Comparison of ENCODE assay signal across 17 cellular contexts in the genomic region with DNA sequence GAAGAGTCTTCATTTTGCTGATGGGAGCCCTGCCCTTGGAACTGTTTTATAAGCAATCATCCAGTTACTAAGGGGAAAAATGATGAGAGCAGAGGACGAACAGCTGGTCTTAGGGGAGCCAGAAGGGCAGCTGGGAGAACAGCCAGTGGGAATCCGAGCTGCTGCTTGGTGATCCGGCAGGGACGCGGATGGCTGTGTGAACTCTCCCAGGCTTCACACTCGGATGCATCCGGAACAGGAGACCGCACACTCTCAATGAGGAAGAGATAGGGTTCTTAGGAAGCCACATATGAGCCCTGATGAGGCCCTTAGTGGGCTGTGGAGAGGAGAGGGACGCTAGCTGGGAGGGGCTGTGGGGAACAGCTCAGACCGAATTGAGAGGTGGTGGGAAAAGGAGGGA. TPM values are rescaled to one million over a fixed set of nuclear protein-coding genes. Genes with fewer than 3 reads are reported as not detected.
DNase-seq lines count a peak whose midpoint lies in the region; ATAC-seq and TF ChIP-seq lines count a peak whose summit lies in the region.
"Had no signal": no experiment of that assay in that cellular context is flagged by ENCODE, and none has a peak within 500 bp of the region (broad histone marks: within the 10 kb centered on the region; RNA-seq: fewer than 3 reads in every experiment).

No MANE protein-coding gene starts in this region.

- H3K27me3 Mint-ChIP-seq in H9 (ENCODE audit: low read depth): peaks cover 39% of the 10 kb centered on the region
- peaks cover 59% of the 10 kb centered on the region for H3K27me3 Mint-ChIP-seq in activated naive CD8-positive, alpha-beta T cell treated with anti-CD3 and anti-CD28 coated beads, Interleukin-2, amount 50 U/mL, for 24 hours

- H2BK15ac ChIP-seq in H9 (ENCODE audit: low read depth, low read length): no peak overlapping the region

- DNase-seq in H9 (peak; percentile 59), NCI-H446 treated with DMSO at 0.1 percent for 48 hours (lab: John Stamatoyannopoulos, UW) (peak; percentile 57), dermis blood vessel endothelial cell (peak; percentile 3), pons (ENCODE audit: low spot score) (no peak), C1 segment of cervical spinal cord (lab: John Stamatoyannopoulos, UW) (no peak)
- no peak for DNase-seq in activated naive CD8-positive, alpha-beta T cell treated with anti-CD3 and anti-CD28 coated beads, Interleukin-2, amount 50 U/mL, for 24 hours
- DNase-seq in activated CD4-positive, CD25-positive, alpha-beta regulatory T cell treated with anti-CD3 and anti-CD28 coated beads, Interleukin-2, amount 50 U/mL, for 72 hours: no peak
- DNase-seq: stimulated activated naive B cell treated with anti-CD40 and anti-IgM and Interleukin-4, amounts not matched to agents 10 μg/mL and 1 μg/mL and 100 μg/mL, for 72 hours; T-helper 17 cell had no signal

- H3K27ac Mint-ChIP-seq in H9: peak overlapping the region in 1 of 3 experiments; percentile 83; a peak in 2 of 7 replicates
- H3K27ac Mint-ChIP-seq in activated naive CD8-positive, alpha-beta T cell treated with anti-CD3 and anti-CD28 coated beads, Interleukin-2, amount 50 U/mL, for 24 hours: no peak overlapping the region
- H3K27ac Mint-ChIP-seq: activated CD4-positive, alpha-beta T cell treated with anti-CD3 and anti-CD28 coated beads, Interleukin-2, amount 10 ng/mL, durations not matched to agents 24 days and 14 days; CD4-positive, CD25-positive, alpha-beta regulatory T cell; natural killer cell treated with Interleukin-12 subunit alpha and Interleukin-12 subunit beta and Interleukin-15 and Interleukin-18, amount 100 ng/mL, for 72 hours; stimulated activated naive B cell treated with anti-CD40 and anti-IgM and Interleukin-4, amounts not matched to agents 10 μg/mL and 1 μg/mL and 100 μg/mL, for 72 hours; T-helper 17 cell had no signal

- H4K91ac ChIP-seq in H9 (ENCODE audit: insufficient read length, low read depth, low read length): no peak overlapping the region

- no peak overlapping the region for H4K5ac ChIP-seq in H9 (ENCODE audit: insufficient read length, low read depth, low read length)

- H3K4me3 ChIP-seq in neural cell (ENCODE audit: low read length): peak overlapping the region; percentile 10
- H3K4me3 ChIP-seq: heart left ventricle, upper lobe of left lung had no signal

- H2BK5ac ChIP-seq in H9 (ENCODE audit: insufficient read length, low read length): no peak overlapping the region

- H3K56ac ChIP-seq in H9 (ENCODE audit: insufficient read length, low read depth, low read length): no peak overlapping the region

- H3K9me2 ChIP-seq in neural cell (ENCODE audit: insufficient read depth, low read length): no peaks in the 10 kb centered on the region

- no peak overlapping the region for H3T11ph ChIP-seq in H9 (ENCODE audit: low read length)

- no peak for TF ChIP-seq RAD21 in neural cell (conservative IDR thresholded peaks at IDR 0.05)

- TF ChIP-seq CTCF in H9 (conservative IDR thresholded peaks at IDR 0.05) (no peak), neural cell (IDR thresholded peaks at IDR 0.05; ENCODE audit: poor library complexity, severe bottlenecking) (no peak)

- no peak overlapping the region for H2BK12ac ChIP-seq in H9 (ENCODE audit: insufficient read length, low read depth, low read length)

- no peaks in the 10 kb centered on the region for H3F3A ChIP-seq in neural cell (ENCODE audit: insufficient read depth, low read length, poor library complexity, severe bottlenecking)

- no peak overlapping the region for H2AK5ac ChIP-seq in H9 (ENCODE audit: insufficient read length, low read length)

- peaks cover 0 to 2% of the 10 kb centered on the region in 2 experiments; a peak in 3 of 5 replicates for H3K9me3 Mint-ChIP-seq in H9
- no peaks in the 10 kb centered on the region for H3K9me3 Mint-ChIP-seq in activated naive CD8-positive, alpha-beta T cell treated with anti-CD3 and anti-CD28 coated beads, Interleukin-2, amount 50 U/mL, for 24 hours
- H3K9me3 Mint-ChIP-seq: natural killer cell treated with Interleukin-12 subunit alpha and Interleukin-12 subunit beta and Interleukin-15 and Interleukin-18, amount 100 ng/mL, for 72 hours had no signal

- H3K14ac ChIP-seq in H9 (ENCODE audit: insufficient read depth, low read length): no peak overlapping the region

- H3K27me3 ChIP-seq in H9 (ENCODE audit: insufficient read depth, low read length): no peaks in the 10 kb centered on the region
- H3K27me3 ChIP-seq in neural cell (ENCODE audit: insufficient read depth, low read depth, low read length): peaks cover 8% of the 10 kb centered on the region

- H3K79me1 ChIP-seq in H9 (ENCODE audit: insufficient read depth, low read depth, low read length, poor library complexity, severe bottlenecking): no peaks in the 10 kb centered on the region

- no peak for ATAC-seq in activated naive CD8-positive, alpha-beta T cell treated with anti-CD3 and anti-CD28 coated beads, Interleukin-2, amount 50 U/mL, for 24 hours

- no peak overlapping the region for H3K9ac ChIP-seq in H9 (ENCODE audit: extremely low read depth, insufficient read length, low read length)
- no peak overlapping the region for H3K9ac ChIP-seq in neural cell (ENCODE audit: low read length)

- no peak overlapping the region for H2BK20ac ChIP-seq in H9 (ENCODE audit: low read depth, low read length, poor library complexity, severe bottlenecking)

- no peak overlapping the region for H3K4ac ChIP-seq in H9 (ENCODE audit: low read depth, low read length)

- no peak overlapping the region for H3K27ac ChIP-seq in H9 (ENCODE audit: insufficient read length, low read depth, low read length)
- no peak overlapping the region for H3K27ac ChIP-seq in neural cell (ENCODE audit: low read length)
- H3K27ac ChIP-seq: heart left ventricle, upper lobe of left lung had no signal

- H3K9me3 ChIP-seq in H9 (ENCODE audit: control insufficient read depth, low read depth, low read length): no peaks in the 10 kb centered on the region
- no peaks in the 10 kb centered on the region for H3K9me3 ChIP-seq in neural cell (ENCODE audit: low read length)
- H3K9me3 ChIP-seq: heart left ventricle, upper lobe of left lung had no signal

- H3K79me2 ChIP-seq in H9 (ENCODE audit: insufficient read depth, low read length) (no peaks in the 10 kb centered on the region), neural cell (replicated peaks; ENCODE audit: insufficient read depth, low read length) (no peaks in the 10 kb centered on the region)

- H2AFZ ChIP-seq in H9 (ENCODE audit: low read length) (no peak overlapping the region), neural cell (ENCODE audit: low read depth, low read length) (no peak overlapping the region)

- H3K18ac ChIP-seq in H9 (ENCODE audit: insufficient read length, low read depth, low read length): no peak overlapping the region

- H3K23me2 ChIP-seq in H9 (ENCODE audit: insufficient read length, low read depth, low read length, poor library complexity, severe bottlenecking): no peaks in the 10 kb centered on the region

- H3K4me1 ChIP-seq in H9 (ENCODE audit: insufficient read depth, low read length): peaks cover 4% of the 10 kb centered on the region; the same call in 1 of the 2 replicates

- no peaks in the 10 kb centered on the region for H4K20me1 ChIP-seq in H9 (ENCODE audit: control insufficient read depth, insufficient read depth, insufficient read length)
- H4K20me1 ChIP-seq in neural cell (ENCODE audit: insufficient read depth): no peaks in the 10 kb centered on the region

- H3K4me1 Mint-ChIP-seq in H9: peaks cover 20 to 22% of the 10 kb centered on the region in 2 experiments
- H3K4me1 Mint-ChIP-seq in activated naive CD8-positive, alpha-beta T cell treated with anti-CD3 and anti-CD28 coated beads, Interleukin-2, amount 50 U/mL, for 24 hours: peaks cover 2% of the 10 kb centered on the region

- H3K36me3 Mint-ChIP-seq in H9 (ENCODE audit: insufficient read depth in 1 of 3, low read depth in 3 of 3): no peaks in the 10 kb centered on the region
- H3K36me3 Mint-ChIP-seq in activated naive CD8-positive, alpha-beta T cell treated with anti-CD3 and anti-CD28 coated beads, Interleukin-2, amount 50 U/mL, for 24 hours (ENCODE audit: low read depth): no peaks in the 10 kb centered on the region
- H3K36me3 Mint-ChIP-seq: CD4-positive, CD25-positive, alpha-beta regulatory T cell; natural killer cell treated with Interleukin-12 subunit alpha and Interleukin-12 subunit beta and Interleukin-15 and Interleukin-18, amount 100 ng/mL, for 72 hours; stimulated activated naive B cell treated with anti-CD40 and anti-IgM and Interleukin-4, amounts not matched to agents 10 μg/mL and 1 μg/mL and 100 μg/mL, for 72 hours had no signal

- no peak overlapping the region for H4K8ac ChIP-seq in H9 (replicated peaks; ENCODE audit: insufficient read length, low read depth, low read length)

- H3K4me2 ChIP-seq in H9 (ENCODE audit: insufficient read depth, insufficient read length, low read length): peak overlapping the region; percentile 23
- H3K4me2 ChIP-seq in neural cell (ENCODE audit: low read length): no peak overlapping the region

- no CpG with 5 or more reads among the region's 10 CpGs for WGBS in H9 (ENCODE audit: extremely low coverage, insufficient read length, low lambda C conversion rate)

- peak overlapping the region; percentile 26 to 71 for H3K4me3 Mint-ChIP-seq in H9
- no peak overlapping the region for H3K4me3 Mint-ChIP-seq in activated naive CD8-positive, alpha-beta T cell treated with anti-CD3 and anti-CD28 coated beads, Interleukin-2, amount 50 U/mL, for 24 hours
- H3K4me3 Mint-ChIP-seq: activated CD4-positive, alpha-beta T cell treated with anti-CD3 and anti-CD28 coated beads, Interleukin-2, amount 10 ng/mL, durations not matched to agents 24 days and 14 days; CD4-positive, CD25-positive, alpha-beta regulatory T cell; natural killer cell treated with Interleukin-12 subunit alpha and Interleukin-12 subunit beta and Interleukin-15 and Interleukin-18, amount 100 ng/mL, for 72 hours; stimulated activated naive B cell treated with anti-CD40 and anti-IgM and Interleukin-4, amounts not matched to agents 10 μg/mL and 1 μg/mL and 100 μg/mL, for 72 hours; T-helper 17 cell had no signal

- H3K23ac ChIP-seq in H9 (ENCODE audit: insufficient read length, low read depth, low read length): no peak overlapping the region

- H3K36me3 ChIP-seq in neural cell (ENCODE audit: insufficient read depth, low read length): no peaks in the 10 kb centered on the region
- H3K36me3 ChIP-seq: heart left ventricle, upper lobe of left lung had no signal

- TF ChIP-seq EP300 in neural cell (conservative IDR thresholded peaks at IDR 0.05; ENCODE audit: poor library complexity, severe bottlenecking): no peak

- H2BK120ac ChIP-seq in H9 (ENCODE audit: low read depth, low read length, poor library complexity, severe bottlenecking): no peak overlapping the region

TF ChIP-seq in neural cell, 6 proteins besides CTCF, POLR2A, EP300 and RAD21 (continues in another document):
- TF ChIP-seq SMC3 (conservative IDR thresholded peaks at IDR 0.05; ENCODE audit: poor library complexity) (no peak), TAF1 (IDR thresholded peaks at IDR 0.05; ENCODE audit: low read depth) (no peak), POLR2AphosphoS5 (IDR thresholded peaks at IDR 0.05) (no peak), EZH2 (IDR thresholded peaks at IDR 0.05; ENCODE audit: borderline replicate concordance, insufficient read depth, low read length, poor library complexity, severe bottlenecking) (no peak)

RNA-seq across cellular contexts. Expression of a gene that starts 5.0 kb away (rescaled TPM):
- total RNA-seq in H9 (2021): 1.2 and 1.6 TPM in 2 replicates
- total RNA-seq in dermis blood vessel endothelial cell: not detected in 2 replicates
- polyA plus RNA-seq in neural cell: 1.2 TPM in 1 of 2 replicates, not detected in the other
- 1.2 and 1.5 TPM in 2 replicates for polyA minus RNA-seq in neural cell
- total RNA-seq: activated CD4-positive, alpha-beta T cell treated with anti-CD3 and anti-CD28 coated beads, Interleukin-2, amount 10 ng/mL, durations not matched to agents 24 days and 14 days; CD4-positive, CD25-positive, alpha-beta regulatory T cell; epithelial cell of proximal tubule; heart left ventricle; left ventricle myocardium superior; natural killer cell treated with Interleukin-12 subunit alpha and Interleukin-12 subunit beta and Interleukin-15 and Interleukin-18, amount 100 ng/mL, for 72 hours; T-helper 17 cell; upper lobe of left lung had no signal
- polyA plus RNA-seq: CD4-positive, CD25-positive, alpha-beta regulatory T cell; heart left ventricle had no signal

Comparison
In these comparisons a context has a peak if more than half of its experiments do, and no peak if none do; other contexts are left out.
1. DNase-seq: peak in H9 (single experiment), NCI-H446 treated with DMSO at 0.1 percent for 48 hours (single experiment) and dermis blood vessel endothelial cell (single experiment); none in pons (single experiment), C1 segment of cervical spinal cord (0 of 14), activated naive CD8-positive, alpha-beta T cell treated with anti-CD3 and anti-CD28 coated beads, Interleukin-2, amount 50 U/mL, for 24 hours (single experiment) and activated CD4-positive, CD25-positive, alpha-beta regulatory T cell treated with anti-CD3 and anti-CD28 coated beads, Interleukin-2, amount 50 U/mL, for 72 hours (single experiment).